In genomic region chr2:169715379-169716228, GRCh38 we compare ENCODE assay signal across 1 cellular context.
TF ChIP-seq lines count a peak whose summit lies in the region.

No MANE protein-coding gene starts in this region.

TF ChIP-seq in K562, 482 proteins besides CTCF, POLR2A, EP300 and RAD21 (continued from another document and continues in another):
- TF ChIP-seq MGA (IDR thresholded peaks at IDR 0.05), result no peak; the same call in none of the 2 replicates
- TF ChIP-seq ZNF639 (CRISPR knock-in tag; conservative IDR thresholded peaks at IDR 0.05 in 1 of 2, IDR thresholded peaks at IDR 0.05 in 1 of 2), result peak in 1 of 2 experiments; percentile 41; a peak in 1 of 4 replicates
- TF ChIP-seq ATF7 (IDR thresholded peaks at IDR 0.05), result no peak; the same call in 1 of the 2 replicates
- no peak for TF ChIP-seq ASH1L (IDR thresholded peaks at IDR 0.05; ENCODE audit: borderline replicate concordance, low read depth, partially characterized antibody)
- TF ChIP-seq POU5F1 (IDR thresholded peaks at IDR 0.05; ENCODE audit: borderline replicate concordance, low read depth, low read length, partially characterized antibody), result no peak
- no peak for TF ChIP-seq ZNF12 (CRISPR knock-in tag; IDR thresholded peaks at IDR 0.05)
- no peak for TF ChIP-seq NR2F6 (CRISPR knock-in tag; IDR thresholded peaks at IDR 0.05)
- no peak for TF ChIP-seq ZNF282 (CRISPR knock-in tag; IDR thresholded peaks at IDR 0.05)
- TF ChIP-seq KLF16 (IDR thresholded peaks at IDR 0.05), result peak; percentile 42; the same call in 1 of the 2 replicates
- no peak for TF ChIP-seq ARID3A (IDR thresholded peaks at IDR 0.05; ENCODE audit: borderline replicate concordance, low read depth, low read length)
- TF ChIP-seq ZNF778 (CRISPR knock-in tag; IDR thresholded peaks at IDR 0.05), result no peak
- TF ChIP-seq RBM34 (IDR thresholded peaks at IDR 0.05; ENCODE audit: borderline replicate concordance, insufficient read depth, low read length), result no peak
- TF ChIP-seq ZNF146 (CRISPR knock-in tag; IDR thresholded peaks at IDR 0.05; ENCODE audit: unreplicated experiment), result no peak
- TF ChIP-seq BMI1 (IDR thresholded peaks at IDR 0.05; ENCODE audit: low read length), result no peak
- TF ChIP-seq PHF21A (IDR thresholded peaks at IDR 0.05; ENCODE audit: borderline replicate concordance, low read depth), result no peak
- no peak for TF ChIP-seq ZFP30 (CRISPR knock-in tag; IDR thresholded peaks at IDR 0.05; ENCODE audit: borderline replicate concordance)
- TF ChIP-seq PKNOX1 (IDR thresholded peaks at IDR 0.05), result no peak
- no peak for TF ChIP-seq ZNF277 (CRISPR knock-in tag; IDR thresholded peaks at IDR 0.05; ENCODE audit: borderline replicate concordance)
- TF ChIP-seq SRSF7 (optimal IDR thresholded peaks at IDR 0.05; ENCODE audit: low read depth, low read length), result no peak
- no peak for TF ChIP-seq CBX5 (IDR thresholded peaks at IDR 0.05; ENCODE audit: borderline replicate concordance, low read depth)
- no peak for TF ChIP-seq WHSC1 (IDR thresholded peaks at IDR 0.05; ENCODE audit: low read length)
- no peak for TF ChIP-seq ZNF324 (CRISPR knock-in tag; IDR thresholded peaks at IDR 0.05)
- no peak for TF ChIP-seq ZNF518B (CRISPR knock-in tag; IDR thresholded peaks at IDR 0.05)
- TF ChIP-seq MYNN (IDR thresholded peaks at IDR 0.05), result no peak
- TF ChIP-seq MYNN (CRISPR knock-in tag; IDR thresholded peaks at IDR 0.05), result no peak
- no peak for TF ChIP-seq ZNF507 (tag; conservative IDR thresholded peaks at IDR 0.05)
- no peak for TF ChIP-seq HES1 (IDR thresholded peaks at IDR 0.05; ENCODE audit: low read depth)
- no peak for TF ChIP-seq NKRF (IDR thresholded peaks at IDR 0.05; ENCODE audit: borderline replicate concordance)
- TF ChIP-seq ZNF384 (IDR thresholded peaks at IDR 0.05; ENCODE audit: low read depth, low read length), result no peak
- TF ChIP-seq EP400 (IDR thresholded peaks at IDR 0.05), result no peak
- TF ChIP-seq ETV5 (CRISPR knock-in tag; IDR thresholded peaks at IDR 0.05; ENCODE audit: low read depth), result no peak; the same call in 1 of the 2 replicates
- TF ChIP-seq STAT5A (IDR thresholded peaks at IDR 0.05; ENCODE audit: borderline replicate concordance, low read length), result no peak
- TF ChIP-seq TEAD2 (tag; IDR thresholded peaks at IDR 0.05), result no peak
- TF ChIP-seq CAMTA2 (CRISPR knock-in tag; conservative IDR thresholded peaks at IDR 0.05), result no peak
- TF ChIP-seq COPS2 (conservative IDR thresholded peaks at IDR 0.05), result no peak
- TF ChIP-seq EGR1 (conservative IDR thresholded peaks at IDR 0.05), result no peak
- TF ChIP-seq TAF15 (IDR thresholded peaks at IDR 0.05; ENCODE audit: low read depth, low read length), result no peak
- TF ChIP-seq PCBP1 (IDR thresholded peaks at IDR 0.05; ENCODE audit: low read depth, low read length, poor library complexity, severe bottlenecking), result no peak
